Comparison of ENCODE assay signal across 12 cellular contexts in genomic region chr22:43995057-43995685, GRCh38. TPM values are rescaled to one million over a fixed set of nuclear protein-coding genes. Genes with fewer than 3 reads are reported as not detected.
DNase-seq lines count a peak whose midpoint lies in the region; ATAC-seq and TF ChIP-seq lines count a peak whose summit lies in the region.
"Had no signal": no experiment of that assay in that cellular context is flagged by ENCODE, and none has a peak within 500 bp of the region (broad histone marks: within the 10 kb centered on the region; RNA-seq: fewer than 3 reads in every experiment).

No MANE protein-coding gene starts in this region.

- H3K27ac Mint-ChIP-seq in CD4-positive, CD25-positive, alpha-beta regulatory T cell = peak overlapping the region; percentile 66 to 87 (median 72)
- H3K27ac Mint-ChIP-seq in activated T-helper 2 cell treated with anti-CD3 and anti-CD28 coated beads, Interferon-gamma antibody, Interleukin-2, Interleukin-4, amounts not matched to agents 10 μg/mL and 5 μg/mL and 100 μg/mL, durations not matched to agents 14 hours and 24 hours and 36 hours = peak overlapping the region; percentile 68
- peak overlapping the region; percentile 84 to 92 for H3K27ac Mint-ChIP-seq in natural killer cell

- no peaks in the 10 kb centered on the region for H3K27me3 ChIP-seq in CD4-positive, CD25-positive, alpha-beta regulatory T cell (ENCODE audit: control insufficient read depth, insufficient read depth, low read length)
- no peaks in the 10 kb centered on the region for H3K27me3 ChIP-seq in GM06990 (replicated peaks; ENCODE audit: control insufficient read depth, insufficient read depth, low read length)
- H3K27me3 ChIP-seq: pancreas had no signal

- no peak for TF ChIP-seq CTCF in GM06990 (IDR thresholded peaks at IDR 0.05; ENCODE audit: insufficient read depth, low read length, poor library complexity, severe bottlenecking)
- no peak for TF ChIP-seq CTCF in natural killer cell (IDR thresholded peaks at IDR 0.05)

- H3K36me3 ChIP-seq in CD4-positive, CD25-positive, alpha-beta regulatory T cell (ENCODE audit: control insufficient read depth, insufficient read depth, low read length) = peaks cover 35% of the 10 kb centered on the region
- H3K36me3 ChIP-seq in GM06990 (ENCODE audit: control insufficient read depth, insufficient read depth, low read length) = peaks cover 15% of the 10 kb centered on the region

- peak overlapping the region; percentile 79 to 93 (median 93) for H3K4me3 Mint-ChIP-seq in CD4-positive, CD25-positive, alpha-beta regulatory T cell
- peak overlapping the region; percentile 90 for H3K4me3 Mint-ChIP-seq in activated T-helper 2 cell treated with anti-CD3 and anti-CD28 coated beads, Interferon-gamma antibody, Interleukin-2, Interleukin-4, amounts not matched to agents 10 μg/mL and 5 μg/mL and 100 μg/mL, durations not matched to agents 14 hours and 24 hours and 36 hours (ENCODE audit: low read depth)
- peak overlapping the region; percentile 89 for H3K4me3 Mint-ChIP-seq in natural killer cell

- intact Hi-C loops in activated T-helper 2 cell treated with anti-CD3 and anti-CD28 coated beads, Interferon-gamma antibody, Interleukin-2, Interleukin-4, amounts not matched to agents 10 μg/mL and 5 μg/mL and 100 μg/mL, durations not matched to agents 14 hours and 24 hours and 36 hours (cut with micrococcal nuclease) = no loop called here
- intact Hi-C loops in natural killer cell (cut with micrococcal nuclease) = loop anchor here (10.0 kb wide), 1 partner anchor 690 kb away; no protein-coding TSS in a partner anchor

- no peak for ATAC-seq in CD4-positive, CD25-positive, alpha-beta regulatory T cell (ENCODE audit: low read depth in 2 of 2)
- ATAC-seq in natural killer cell = no peak

- H3K4me3 ChIP-seq in CD4-positive, CD25-positive, alpha-beta regulatory T cell (ENCODE audit: low read depth, low read length) = peak overlapping the region; percentile 79
- H3K4me3 ChIP-seq in GM06990 (replicated peaks; ENCODE audit: low read depth, low read length) = peak overlapping the region; percentile 59
- H3K4me3 ChIP-seq: pancreas, smooth muscle cell had no signal

- peaks cover 10 to 36% (median 21%) of the 10 kb centered on the region in 4 donors for H3K4me1 Mint-ChIP-seq in CD4-positive, CD25-positive, alpha-beta regulatory T cell
- H3K4me1 Mint-ChIP-seq in activated T-helper 2 cell treated with anti-CD3 and anti-CD28 coated beads, Interferon-gamma antibody, Interleukin-2, Interleukin-4, amounts not matched to agents 10 μg/mL and 5 μg/mL and 100 μg/mL, durations not matched to agents 14 hours and 24 hours and 36 hours (ENCODE audit: low read depth) = peaks cover 15% of the 10 kb centered on the region
- H3K4me1 Mint-ChIP-seq in natural killer cell = peaks cover 21 to 29% of the 10 kb centered on the region in 2 donors

- no peak for DNase-seq in CD4-positive, CD25-positive, alpha-beta regulatory T cell
- no peak for DNase-seq in GM06990 (ENCODE audit: extremely low read depth, insufficient read length)
- DNase-seq in activated T-helper 2 cell treated with anti-CD3 and anti-CD28 coated beads, Interferon-gamma antibody, Interleukin-2, Interleukin-4, amounts not matched to agents 10 μg/mL and 5 μg/mL and 100 μg/mL, durations not matched to agents 14 hours and 24 hours and 36 hours (ENCODE audit: low spot score) = no peak
- DNase-seq in natural killer cell = no peak
- DNase-seq in GM03348 (ENCODE audit: low spot score) = no peak
- no peak for DNase-seq in NCI-H2171 (lab: John Stamatoyannopoulos, UW)
- no peak for DNase-seq in DMS114 treated with DMSO at 0.1 percent for 48 hours (lab: John Stamatoyannopoulos, UW; ENCODE audit: unreplicated experiment)
- DNase-seq: NCI-H1092 treated with DMSO at 0.1 percent for 48 hours, NCI-H2227 treated with DMSO at 0.1 percent for 48 hours, pancreas, SIG-M5 had no signal

- no peaks in the 10 kb centered on the region for H3K9me3 Mint-ChIP-seq in CD4-positive, CD25-positive, alpha-beta regulatory T cell
- no peaks in the 10 kb centered on the region for H3K9me3 Mint-ChIP-seq in activated T-helper 2 cell treated with anti-CD3 and anti-CD28 coated beads, Interferon-gamma antibody, Interleukin-2, Interleukin-4, amounts not matched to agents 10 μg/mL and 5 μg/mL and 100 μg/mL, durations not matched to agents 14 hours and 24 hours and 36 hours
- no peaks in the 10 kb centered on the region for H3K9me3 Mint-ChIP-seq in natural killer cell

- no peaks in the 10 kb centered on the region for H3K9me3 ChIP-seq in CD4-positive, CD25-positive, alpha-beta regulatory T cell (ENCODE audit: control insufficient read depth in 2 of 2, low read length in 2 of 2)
- H3K9me3 ChIP-seq: pancreas had no signal

- peaks cover 18% of the 10 kb centered on the region for H3K4me1 ChIP-seq in CD4-positive, CD25-positive, alpha-beta regulatory T cell (ENCODE audit: control insufficient read depth, insufficient read depth, low read length, poor library complexity, severe bottlenecking)
- H3K4me1 ChIP-seq: pancreas had no signal

- no peak overlapping the region for H3K27ac ChIP-seq in CD4-positive, CD25-positive, alpha-beta regulatory T cell (ENCODE audit: insufficient read depth, low read length, poor library complexity, severe bottlenecking)
- H3K27ac ChIP-seq: pancreas had no signal

- no peaks in the 10 kb centered on the region for H3K27me3 Mint-ChIP-seq in CD4-positive, CD25-positive, alpha-beta regulatory T cell
- H3K27me3 Mint-ChIP-seq in activated T-helper 2 cell treated with anti-CD3 and anti-CD28 coated beads, Interferon-gamma antibody, Interleukin-2, Interleukin-4, amounts not matched to agents 10 μg/mL and 5 μg/mL and 100 μg/mL, durations not matched to agents 14 hours and 24 hours and 36 hours (ENCODE audit: low read depth) = no peaks in the 10 kb centered on the region
- no peaks in the 10 kb centered on the region for H3K27me3 Mint-ChIP-seq in natural killer cell (ENCODE audit: low read depth in 2 of 2)

- H3K36me3 Mint-ChIP-seq in CD4-positive, CD25-positive, alpha-beta regulatory T cell = peaks cover 40% of the 10 kb centered on the region
- H3K36me3 Mint-ChIP-seq in activated T-helper 2 cell treated with anti-CD3 and anti-CD28 coated beads, Interferon-gamma antibody, Interleukin-2, Interleukin-4, amounts not matched to agents 10 μg/mL and 5 μg/mL and 100 μg/mL, durations not matched to agents 14 hours and 24 hours and 36 hours (ENCODE audit: low read depth) = peaks cover 70% of the 10 kb centered on the region
- peaks cover 7% of the 10 kb centered on the region for H3K36me3 Mint-ChIP-seq in natural killer cell

RNA-seq across cellular contexts. Expression of gene PARVB, which starts 28.9 kb away (rescaled TPM):
- 20.6 TPM for total RNA-seq in CD4-positive, CD25-positive, alpha-beta regulatory T cell
- polyA plus RNA-seq in CD4-positive, CD25-positive, alpha-beta regulatory T cell = 10 to 100 TPM in 1 of 4 donors, 1 to 10 TPM in 3; 3.7 to 13.8 (median 5.0) TPM
- total RNA-seq in activated T-helper 2 cell treated with anti-CD3 and anti-CD28 coated beads, Interferon-gamma antibody, Interleukin-2, Interleukin-4, amounts not matched to agents 10 μg/mL and 5 μg/mL and 100 μg/mL, durations not matched to agents 14 hours and 24 hours and 36 hours = 122 and 123 TPM in 2 replicates
- total RNA-seq in natural killer cell = 10 to 100 TPM in 1 of 3 donors, 1 to 10 TPM in 2; 2.9 to 12.5 (median 8.1) TPM

RNA-seq across cellular contexts. Expression of gene SAMM50, which starts 39.9 kb away (rescaled TPM):
- total RNA-seq in CD4-positive, CD25-positive, alpha-beta regulatory T cell = 25.1 TPM
- polyA plus RNA-seq in CD4-positive, CD25-positive, alpha-beta regulatory T cell = 10 to 100 TPM; 75.3 to 96.4 (median 76.6) TPM
- 58.6 and 59.0 TPM in 2 replicates for total RNA-seq in activated T-helper 2 cell treated with anti-CD3 and anti-CD28 coated beads, Interferon-gamma antibody, Interleukin-2, Interleukin-4, amounts not matched to agents 10 μg/mL and 5 μg/mL and 100 μg/mL, durations not matched to agents 14 hours and 24 hours and 36 hours
- 10 to 100 TPM; 25.9 to 30.6 (median 29.7) TPM for total RNA-seq in natural killer cell
